Comparison of ENCODE assay signal across 8 cellular contexts in genomic region chr5:140114341-140115185, GRCh38. TPM values are rescaled to one million over a fixed set of nuclear protein-coding genes. Genes with fewer than 3 reads are reported as not detected.
DNase-seq lines count a peak whose midpoint lies in the region; ATAC-seq and TF ChIP-seq lines count a peak whose summit lies in the region.

No MANE protein-coding gene starts in this region.

- intact Hi-C loops in left ventricle myocardium inferior (cut with micrococcal nuclease), result no loop called here

- H3K27ac ChIP-seq in left ventricle myocardium inferior (replicated peaks), result peak overlapping the region; percentile 95

- H3K36me3 Mint-ChIP-seq in progenitor cell of endocrine pancreas (ENCODE audit: insufficient read depth), result no peaks in the 10 kb centered on the region

- no peaks in the 10 kb centered on the region for H3K36me3 ChIP-seq in left ventricle myocardium inferior

- peak overlapping the region; percentile 85 for H3K4me3 Mint-ChIP-seq in progenitor cell of endocrine pancreas (ENCODE audit: low read depth)

- no peak for TF ChIP-seq CTCF in left ventricle myocardium inferior (IDR thresholded peaks at IDR 0.05; ENCODE audit: borderline replicate concordance)
- no peak for TF ChIP-seq CTCF in progenitor cell of endocrine pancreas (IDR thresholded peaks at IDR 0.05; ENCODE audit: unreplicated experiment)

- no peaks in the 10 kb centered on the region for H3K27me3 ChIP-seq in left ventricle myocardium inferior (ENCODE audit: low read depth)

- peak overlapping the region; percentile 81 for H3K4me3 ChIP-seq in left ventricle myocardium inferior

- ATAC-seq in GM19438 (IDR thresholded peaks at IDR 0.05; ENCODE audit: low read depth, unreplicated experiment) (peak; percentile 34), HG03558 (IDR thresholded peaks at IDR 0.05; ENCODE audit: extremely low read depth, unreplicated experiment) (peak; percentile 14)

- H3K9me3 Mint-ChIP-seq in progenitor cell of endocrine pancreas (ENCODE audit: low read depth), result no peaks in the 10 kb centered on the region

- peaks cover 16% of the 10 kb centered on the region for H3K4me1 Mint-ChIP-seq in progenitor cell of endocrine pancreas (ENCODE audit: low read depth)

- H3K27me3 Mint-ChIP-seq in progenitor cell of endocrine pancreas, result peaks cover 40% of the 10 kb centered on the region

- peak overlapping the region; percentile 90 for H3K27ac Mint-ChIP-seq in progenitor cell of endocrine pancreas

- H3K4me1 ChIP-seq in left ventricle myocardium inferior, result peaks cover 84% of the 10 kb centered on the region

- DNase-seq in COLO668 (lab: John Stamatoyannopoulos, UW; ENCODE audit: unreplicated experiment), result peak; percentile 57
- peak; percentile 58 for DNase-seq in SK-N-DZ (ENCODE audit: low spot score)
- peak; percentile 70 for DNase-seq in amniotic epithelial cell (ENCODE audit: low read depth)
- DNase-seq in left ventricle myocardium inferior, result peak; percentile 66
- peak; percentile 46 for DNase-seq in progenitor cell of endocrine pancreas (ENCODE audit: low spot score, unreplicated experiment)
- no peak for DNase-seq in NCI-H1694 (lab: John Stamatoyannopoulos, UW)

- H3K9me3 ChIP-seq in left ventricle myocardium inferior (replicated peaks), result no peaks in the 10 kb centered on the region

RNA-seq across cellular contexts. Expression of gene PURA, which starts 0.7 kb away (rescaled TPM):
- polyA plus RNA-seq in SK-N-DZ (2014; cell fraction: cytosol; rRNA removed), result 3.7 and 3.9 TPM in 2 replicates
- 2.8 and 4.6 TPM in 2 replicates for polyA plus RNA-seq in SK-N-DZ (2014; cell fraction: nucleus; rRNA removed)
- total RNA-seq in left ventricle myocardium inferior (26.6 TPM), progenitor cell of endocrine pancreas (7.0 and 7.7 TPM in 2 replicates)

RNA-seq across cellular contexts. Expression of gene IGIP, which starts 11.2 kb away (rescaled TPM):
- polyA plus RNA-seq in SK-N-DZ (2014; cell fraction: cytosol; rRNA removed), result 2.9 and 3.5 TPM in 2 replicates
- polyA plus RNA-seq in SK-N-DZ (2014; cell fraction: nucleus; rRNA removed), result 6.7 and 8.1 TPM in 2 replicates
- total RNA-seq in left ventricle myocardium inferior (12.0 TPM), progenitor cell of endocrine pancreas (2.0 and 2.1 TPM in 2 replicates)
